Comparison of ENCODE assay signal across 20 cellular contexts in the genomic region with DNA sequence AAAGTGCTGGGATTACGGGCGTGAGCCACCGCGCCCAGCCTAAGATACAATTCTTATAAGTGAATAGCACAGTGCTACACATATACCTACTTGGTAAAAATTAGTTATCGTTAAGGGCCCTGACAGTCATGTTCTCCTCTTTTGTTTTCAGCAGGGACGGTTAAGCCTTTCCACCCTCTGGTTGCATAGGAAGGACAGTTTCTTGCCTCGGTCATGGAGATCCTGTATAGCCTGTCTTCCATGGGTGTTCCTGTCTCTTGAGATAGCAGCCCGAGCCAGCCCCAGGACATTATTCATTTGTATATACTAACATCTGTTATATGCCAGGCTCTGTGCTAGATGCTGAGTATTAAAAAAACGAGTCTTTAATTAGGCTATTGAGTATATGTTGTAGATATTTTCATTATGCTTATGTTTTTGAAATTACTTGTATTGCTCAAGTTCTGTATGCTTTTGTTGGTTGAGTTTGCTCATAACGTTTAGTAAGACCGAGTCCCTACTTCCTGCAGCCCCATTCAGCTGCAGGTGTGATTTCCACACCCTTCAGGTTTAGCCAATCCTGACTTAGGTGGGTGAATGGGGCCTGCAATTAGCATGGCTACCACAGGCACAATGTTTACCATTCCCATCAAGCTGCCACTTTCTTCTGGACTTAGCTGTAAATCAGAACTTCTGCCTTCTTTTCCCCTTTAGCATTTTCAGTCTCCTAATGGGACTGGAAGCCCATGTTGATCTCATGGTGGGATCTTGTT. TPM values are rescaled to one million over a fixed set of nuclear protein-coding genes. Genes with fewer than 3 reads are reported as not detected.
A peak's percentile ranks its signal among the peaks of the same experiment; 100 is the strongest.
DNase-seq lines count a peak whose midpoint lies in the region; ATAC-seq, FAIRE-seq and TF ChIP-seq lines count a peak whose summit lies in the region.
"Had no signal": no experiment of that assay in that cellular context is flagged by ENCODE, and none has a peak within 500 bp of the region (broad histone marks: within the 10 kb centered on the region; RNA-seq: fewer than 3 reads in every experiment).

No MANE protein-coding gene starts in this region.

- H3K27me3 Mint-ChIP-seq in activated naive CD4-positive, alpha-beta T cell treated with anti-CD3 and anti-CD28 coated beads for 36 hours (ENCODE audit: low read depth) = no peaks in the 10 kb centered on the region
- H3K27me3 Mint-ChIP-seq in progenitor cell of endocrine pancreas = no peaks in the 10 kb centered on the region
- H3K27me3 Mint-ChIP-seq: stimulated activated memory B cell treated with anti-CD40 and anti-IgM and Interleukin-4, amounts not matched to agents 10 μg/mL and 1 μg/mL and 100 μg/mL, for 72 hours had no signal

- intact Hi-C loops in activated naive CD4-positive, alpha-beta T cell treated with anti-CD3 and anti-CD28 coated beads for 36 hours (cut with micrococcal nuclease) = loop anchor here (2.0 kb wide), 1 partner anchor 72 kb away; no protein-coding TSS in a partner anchor

- ATAC-seq in esophagus mucosa (peak; percentile 93), omental fat pad (ENCODE audit: low FRiP score) (no peak)
- ATAC-seq: sciatic nerve; stimulated activated memory B cell treated with anti-CD40 and anti-IgM and Interleukin-4, amounts not matched to agents 10 μg/mL and 1 μg/mL and 100 μg/mL, for 72 hours had no signal

- H3K9me3 Mint-ChIP-seq in activated naive CD4-positive, alpha-beta T cell treated with anti-CD3 and anti-CD28 coated beads for 36 hours = no peaks in the 10 kb centered on the region
- H3K9me3 Mint-ChIP-seq in progenitor cell of endocrine pancreas (ENCODE audit: low read depth) = no peaks in the 10 kb centered on the region
- H3K9me3 Mint-ChIP-seq: stimulated activated memory B cell treated with anti-CD40 and anti-IgM and Interleukin-4, amounts not matched to agents 10 μg/mL and 1 μg/mL and 100 μg/mL, for 72 hours; T-helper 1 cell treated with Interleukin-12 subunit alpha and Interleukin-12 subunit beta and Interleukin-4 antibody, amounts not matched to agents 30 μg/mL and 1 μg/mL, for 36 hours had no signal

- no peak for FAIRE-seq in GM19239 (lab: Jason Lieb, UNC)
- FAIRE-seq: kidney had no signal

- no peak overlapping the region for H3K4me3 Mint-ChIP-seq in activated naive CD4-positive, alpha-beta T cell treated with anti-CD3 and anti-CD28 coated beads for 36 hours
- no peak overlapping the region for H3K4me3 Mint-ChIP-seq in progenitor cell of endocrine pancreas (ENCODE audit: low read depth)
- H3K4me3 Mint-ChIP-seq: stimulated activated memory B cell treated with anti-CD40 and anti-IgM and Interleukin-4, amounts not matched to agents 10 μg/mL and 1 μg/mL and 100 μg/mL, for 72 hours; T-helper 1 cell treated with Interleukin-12 subunit alpha and Interleukin-12 subunit beta and Interleukin-4 antibody, amounts not matched to agents 30 μg/mL and 1 μg/mL, for 36 hours had no signal

- H3K36me3 Mint-ChIP-seq in activated naive CD4-positive, alpha-beta T cell treated with anti-CD3 and anti-CD28 coated beads for 36 hours (ENCODE audit: low read depth) = peaks cover 5% of the 10 kb centered on the region
- peaks cover 8% of the 10 kb centered on the region for H3K36me3 Mint-ChIP-seq in progenitor cell of endocrine pancreas (ENCODE audit: insufficient read depth)

- CTCF ChIA-PET in activated naive CD4-positive, alpha-beta T cell treated with anti-CD3 and anti-CD28 coated beads for 36 hours (lab: Charles Lee) = interaction anchor here (0.6 to 6.1 kb wide), 22 partner anchors 8 to 196 kb away, joined by 3 to 89 read pairs (median 4); a partner anchor contains a TSS

- peak overlapping the region; percentile 13 for H3K27ac Mint-ChIP-seq in activated naive CD4-positive, alpha-beta T cell treated with anti-CD3 and anti-CD28 coated beads for 36 hours
- peak overlapping the region; percentile 80 for H3K27ac Mint-ChIP-seq in progenitor cell of endocrine pancreas
- H3K27ac Mint-ChIP-seq: stimulated activated memory B cell treated with anti-CD40 and anti-IgM and Interleukin-4, amounts not matched to agents 10 μg/mL and 1 μg/mL and 100 μg/mL, for 72 hours; T-helper 1 cell treated with Interleukin-12 subunit alpha and Interleukin-12 subunit beta and Interleukin-4 antibody, amounts not matched to agents 30 μg/mL and 1 μg/mL, for 36 hours had no signal

- no peak for TF ChIP-seq CTCF in progenitor cell of endocrine pancreas (IDR thresholded peaks at IDR 0.05; ENCODE audit: unreplicated experiment)
- TF ChIP-seq CTCF in omental fat pad (IDR thresholded peaks at IDR 0.05) = no peak

- peaks cover 78% of the 10 kb centered on the region for H3K4me1 Mint-ChIP-seq in activated naive CD4-positive, alpha-beta T cell treated with anti-CD3 and anti-CD28 coated beads for 36 hours (ENCODE audit: low read depth)
- H3K4me1 Mint-ChIP-seq in progenitor cell of endocrine pancreas (ENCODE audit: low read depth) = peaks cover 53% of the 10 kb centered on the region

- DNase-seq in activated naive CD4-positive, alpha-beta T cell treated with anti-CD3 and anti-CD28 coated beads for 36 hours = peak; percentile 42
- no peak for DNase-seq in activated naive CD4-positive, alpha-beta T cell treated with anti-CD3 and anti-CD28 coated beads, Interleukin-2, amount 50 U/mL, for 16 hours
- DNase-seq in NCI-H146 (lab: John Stamatoyannopoulos, UW) = peak; percentile 58
- no peak for DNase-seq in progenitor cell of endocrine pancreas (ENCODE audit: low spot score, unreplicated experiment)
- DNase-seq in GM19239 (ENCODE audit: insufficient read length, low spot score) = no peak
- no peak for DNase-seq in DMS79 treated with DMSO at 0.1 percent for 48 hours (lab: John Stamatoyannopoulos, UW)
- DNase-seq in omental fat pad (ENCODE audit: low spot score) = no peak
- DNase-seq: activated gamma-delta T cell treated with Interleukin-2 at 50 U/mL for 16 hours, foreskin melanocyte, Karpas-422, kidney, NCI-H1048, NCI-H2171, NCI-H82, ovary, thyroid gland had no signal

RNA-seq across cellular contexts. Expression of a gene that starts 24.8 kb away (rescaled TPM):
- 10 to 100 TPM; 78.0 to 81.8 TPM for total RNA-seq in activated naive CD4-positive, alpha-beta T cell treated with anti-CD3 and anti-CD28 coated beads for 36 hours
- 43.4 TPM for total RNA-seq in esophagus mucosa
- 44.9 and 49.6 TPM in 2 replicates for total RNA-seq in progenitor cell of endocrine pancreas
- total RNA-seq in omental fat pad = 10 to 100 TPM; 41.2 to 61.9 (median 47.7) TPM

Comparison
In these comparisons a context has a peak if more than half of its experiments do, and no peak if none do; other contexts are left out.
1. DNase-seq: peak in activated naive CD4-positive, alpha-beta T cell treated with anti-CD3 and anti-CD28 coated beads for 36 hours (single experiment) and NCI-H146 (single experiment); none in activated naive CD4-positive, alpha-beta T cell treated with anti-CD3 and anti-CD28 coated beads, Interleukin-2, amount 50 U/mL, for 16 hours (single experiment), progenitor cell of endocrine pancreas (single experiment), GM19239 (single experiment), DMS79 treated with DMSO at 0.1 percent for 48 hours (single experiment) and omental fat pad (single experiment).